In genomic region chr6:33589723-33590530, GRCh38 we compare ENCODE assay signal across 8 cellular contexts. TPM values are rescaled to one million over a fixed set of nuclear protein-coding genes. Genes with fewer than 3 reads are reported as not detected.
A peak's percentile ranks its signal among the peaks of the same experiment; 100 is the strongest.
DNase-seq lines count a peak whose midpoint lies in the region; ATAC-seq, FAIRE-seq and TF ChIP-seq lines count a peak whose summit lies in the region.

No MANE protein-coding gene starts in this region.

- H3K4me1 ChIP-seq in PC-9 (replicated peaks; ENCODE audit: insufficient read depth): peaks cover 40% of the 10 kb centered on the region

- CTCF ChIA-PET in PC-9 (lab: Charles Lee): interaction anchor here (0.6 to 1.4 kb wide), 7 partner anchors 32 to 111 kb away, joined by 3 to 12 read pairs (median 3); no protein-coding TSS in a partner anchor

- ATAC-seq in HG02759 (IDR thresholded peaks at IDR 0.05; ENCODE audit: unreplicated experiment): no peak
- ATAC-seq in GM21737 (IDR thresholded peaks at IDR 0.05; ENCODE audit: unreplicated experiment): no peak

- no peaks in the 10 kb centered on the region for H3K36me3 Mint-ChIP-seq in brain

- BruUV-seq in PC-9 (replicated peaks; lab: Mats Ljungman, UMichigan): TSS peak; percentile 65

- H3K27me3 ChIP-seq in PC-9 (ENCODE audit: insufficient read depth, low read depth): no peaks in the 10 kb centered on the region

- peaks cover 26% of the 10 kb centered on the region for H3K4me1 Mint-ChIP-seq in brain

- H3K4me3 Mint-ChIP-seq in brain: no peak overlapping the region

- peaks cover 30% of the 10 kb centered on the region for H3F3A ChIP-seq in PC-9 (ENCODE audit: insufficient read depth, low read depth)

- no peaks in the 10 kb centered on the region for H3K36me3 ChIP-seq in PC-9 (ENCODE audit: low read depth)

- H3K9me3 ChIP-seq in PC-9 (ENCODE audit: insufficient read depth, low read depth): no peaks in the 10 kb centered on the region

- peaks cover 23% of the 10 kb centered on the region for H3K27me3 Mint-ChIP-seq in brain

- no peaks in the 10 kb centered on the region for H4K20me1 ChIP-seq in PC-9 (ENCODE audit: insufficient read depth)

- no peaks in the 10 kb centered on the region for H3K9me2 ChIP-seq in PC-9 (ENCODE audit: insufficient read depth)

- peak overlapping the region in 3 of 5 experiments; percentile 20 to 90 (median 85) for H3K27ac Mint-ChIP-seq in brain

- TF ChIP-seq CTCF in PC-9 (conservative IDR thresholded peaks at IDR 0.05) (peak; percentile 94), brain (conservative IDR thresholded peaks at IDR 0.05) (peak; percentile 90 to 94)

- DNase-seq in DMS53 treated with DMSO at 0.1 percent for 48 hours (lab: John Stamatoyannopoulos, UW; ENCODE audit: unreplicated experiment) (peak; percentile 83), HCEC 1CT (peak; percentile 99), PC-9 (peak; percentile 87 to 94)
- peak; percentile 43 for DNase-seq in stimulated activated CD4-positive, alpha-beta T cell treated with anti-CD3 and anti-CD28 coated beads, Interleukin-4, amount 100 ng/mL, for 1 hour

- H2AFZ ChIP-seq in PC-9: no peak overlapping the region

- FAIRE-seq in islet of Langerhans (lab: Jason Lieb, UNC): peak; percentile 45

- H3K9me3 Mint-ChIP-seq in brain: peaks cover 0 to 6% (median 3%) of the 10 kb centered on the region in 5 experiments

- intact Hi-C loops in PC-9 (cut with micrococcal nuclease; ENCODE audit: unreplicated experiment): loop anchor here (1.0 kb wide), 5 partner anchors 9 to 172 kb away; no protein-coding TSS in a partner anchor

- H3K4me3 ChIP-seq in PC-9: peak overlapping the region; percentile 43; the same call in 1 of the 2 replicates

- H3K79me2 ChIP-seq in PC-9 (ENCODE audit: low read depth): no peaks in the 10 kb centered on the region

- POLR2A ChIA-PET in PC-9 (lab: Charles Lee; ENCODE audit: unreplicated experiment): interaction anchor here (0.5 to 1.0 kb wide), 2 partner anchors 32 to 85 kb away, joined by 3 to 4 read pairs; partner anchors contain the start of gene ITPR3

- peak overlapping the region; percentile 82 for H3K4me2 ChIP-seq in PC-9

- H3K27ac ChIP-seq in PC-9: peak overlapping the region; percentile 96

RNA-seq across cellular contexts. Expression of gene BAK1, which starts 9.9 kb away (rescaled TPM):
- total RNA-seq in PC-9 (2021): 24.6 and 28.4 TPM in 2 replicates
- 28.6 TPM for polyA plus RNA-seq in brain (ENCODE audit: insufficient read depth, low read depth, low replicate concordance)

RNA-seq across cellular contexts. Expression of gene ITPR3, which starts 31.2 kb away (rescaled TPM):
- 78.3 and 86.9 TPM in 2 replicates for total RNA-seq in PC-9 (2021)
- polyA plus RNA-seq in brain (ENCODE audit: insufficient read depth, low read depth, low replicate concordance): 94.1 TPM

Comparison
In these comparisons a context has a peak if more than half of its experiments do, and no peak if none do; other contexts are left out.
1. DNase-seq: peak in every context shown above with its lines; median percentile 99 in HCEC 1CT; 90 in PC-9; 83 in DMS53 treated with DMSO at 0.1 percent for 48 hours; 43 in stimulated activated CD4-positive, alpha-beta T cell treated with anti-CD3 and anti-CD28 coated beads, Interleukin-4, amount 100 ng/mL, for 1 hour.